In genomic region chr18:35290070-35290735, GRCh38 we compare ENCODE assay signal across 8 cellular contexts. TPM values are rescaled to one million over a fixed set of nuclear protein-coding genes. Genes with fewer than 3 reads are reported as not detected.
A peak's percentile ranks its signal among the peaks of the same experiment; 100 is the strongest.
DNase-seq lines count a peak whose midpoint lies in the region; ATAC-seq and TF ChIP-seq lines count a peak whose summit lies in the region.

Gene ZSCAN30, minus strand, starts transcription at chr18:35290229. Its CDS starts 25,877 bp downstream, at chr18:35264352.

- H3K4me1 ChIP-seq in PC-3 (ENCODE audit: insufficient read depth, low read length) (no peaks in the 10 kb centered on the region; the same call in 1 of the 2 replicates), mucosa of stomach (ENCODE audit: control insufficient read depth, insufficient read depth, low read length) (peaks cover 7% of the 10 kb centered on the region)

- peak within 1 kb of the TSS; percentile 92 for H3K9ac ChIP-seq in PC-3 (ENCODE audit: low read length)
- peak within 1 kb of the TSS; percentile 74 for H3K9ac ChIP-seq in mucosa of stomach (ENCODE audit: low read length)

- H3K36me3 ChIP-seq in PC-3 (ENCODE audit: low read depth, low read length) (peaks cover 4% of the 10 kb centered on the region; the same call in 1 of the 2 replicates), mucosa of stomach (ENCODE audit: control insufficient read depth, insufficient read depth, low read length) (no peaks in the 10 kb centered on the region)

- peak within 1 kb of the TSS; percentile 82 for H3K4me3 ChIP-seq in PC-3 (ENCODE audit: low read length)
- peak within 1 kb of the TSS; percentile 54 for H3K4me3 ChIP-seq in mucosa of stomach (ENCODE audit: low read length)

- peaks cover 27% of the 10 kb centered on the region for H3K79me2 ChIP-seq in PC-3 (ENCODE audit: low read length)

- no peak for TF ChIP-seq EP300 in Ishikawa (IDR thresholded peaks at IDR 0.05; ENCODE audit: borderline replicate concordance)

- H2AFZ ChIP-seq in PC-3 (ENCODE audit: low read length): peak within 1 kb of the TSS; percentile 87

- DNase-seq in DMS114 treated with DMSO at 0.1 percent for 48 hours (lab: John Stamatoyannopoulos, UW; ENCODE audit: unreplicated experiment): peak; percentile 83
- DNase-seq in PC-3: peak; percentile 79
- DNase-seq in activated T-cell treated with anti-CD3 and anti-CD28 coated beads, Interleukin-2, amount 50 U/mL, for 1 hour: peak; percentile 99
- peak; percentile 100 for DNase-seq in erythroblast (lab: John Stamatoyannopoulos, UW)
- peak; percentile 95 for DNase-seq in stimulated activated CD8-positive, alpha-beta memory T cell treated with anti-CD3 and anti-CD28 coated beads, Interleukin-7, amount 100 ng/mL, for 1 hour (ENCODE audit: low read depth in 2 of 2)

- peak within 1 kb of the TSS; percentile 56 for H3K27ac ChIP-seq in PC-3 (ENCODE audit: low read length)

- no peaks in the 10 kb centered on the region for H3K9me2 ChIP-seq in PC-3 (replicated peaks; ENCODE audit: low read length)

- no peak for TF ChIP-seq CTCF in PC-3 (conservative IDR thresholded peaks at IDR 0.05; ENCODE audit: low read depth, low read length)

- ATAC-seq in GM21576 (IDR thresholded peaks at IDR 0.05; ENCODE audit: unreplicated experiment): peak; percentile 92
- peak; percentile 94 for ATAC-seq in PC-3

- CTCF ChIA-PET in PC-3 (lab: Charles Lee): interaction anchor here (0.6 kb wide), 1 partner anchor 461 kb away, joined by 8 read pairs; no protein-coding TSS in a partner anchor

- POLR2A ChIA-PET in PC-3 (lab: Charles Lee; ENCODE audit: unreplicated experiment): interaction anchor here (0.6 kb wide), 1 partner anchor 58 kb away, joined by 10 read pairs; no protein-coding TSS in a partner anchor

- H3K4me2 ChIP-seq in PC-3 (ENCODE audit: low read length): peak within 1 kb of the TSS; percentile 84

- no peaks in the 10 kb centered on the region for H3K27me3 ChIP-seq in PC-3 (ENCODE audit: low read length)
- no peaks in the 10 kb centered on the region for H3K27me3 ChIP-seq in mucosa of stomach (ENCODE audit: control insufficient read depth, insufficient read depth, low read length)

- no TSS peak for BruUV-seq in PC-3 (replicated peaks; lab: Mats Ljungman, UMichigan)

- no peaks in the 10 kb centered on the region for H4K20me1 ChIP-seq in PC-3 (ENCODE audit: low read length)

- H3K9me3 ChIP-seq in PC-3 (ENCODE audit: low read length) (no peaks in the 10 kb centered on the region), mucosa of stomach (ENCODE audit: control insufficient read depth, low read length) (no peaks in the 10 kb centered on the region)

- TF ChIP-seq RAD21 in Ishikawa (IDR thresholded peaks at IDR 0.05; ENCODE audit: low read depth): no peak

- no peaks in the 10 kb centered on the region for H3F3A ChIP-seq in PC-3 (ENCODE audit: low read length, unreplicated experiment)

- intact Hi-C loops in PC-3 (cut with micrococcal nuclease): loop anchor here (2.0 kb wide), 1 partner anchor 55 kb away; the partner anchor contains the start of gene ZNF24

- TF ChIP-seq POLR2A in erythroblast (IDR thresholded peaks at IDR 0.05; ENCODE audit: low read length): peak; percentile 95

TF ChIP-seq in Ishikawa, 13 proteins besides CTCF, POLR2A, EP300 and RAD21:
- peak; percentile 58 for TF ChIP-seq TCF12 (IDR thresholded peaks at IDR 0.05; ENCODE audit: low read depth)
- TF ChIP-seq YY1 (IDR thresholded peaks at IDR 0.05; ENCODE audit: low read depth): peak; percentile 83
- TF ChIP-seq MAX (IDR thresholded peaks at IDR 0.05): peak; percentile 77
- peak; percentile 44 for TF ChIP-seq USF1 (IDR thresholded peaks at IDR 0.05)
- TF ChIP-seq TEAD4 (IDR thresholded peaks at IDR 0.05): no peak
- TF ChIP-seq TAF1 (IDR thresholded peaks at IDR 0.05; ENCODE audit: low read depth): peak; percentile 91
- no peak for TF ChIP-seq REST (IDR thresholded peaks at IDR 0.05; ENCODE audit: low read depth)
- TF ChIP-seq NFIC (IDR thresholded peaks at IDR 0.05): peak; percentile 6; the same call in 1 of the 2 replicates
TF ChIP-seq in Ishikawa: peak in this region for 6.

RNA-seq across cellular contexts. Expression of gene ZSCAN30, which starts in this region (rescaled TPM):
- total RNA-seq in PC-3 (2014; rRNA removed): 2.8 and 3.5 TPM in 2 replicates

Comparison
In these comparisons a context has a peak if more than half of its experiments do, and no peak if none do; other contexts are left out.
1. Peak in every context shown above with its lines: DNase-seq, ATAC-seq, H3K4me3 ChIP-seq and H3K27ac ChIP-seq.